In the genomic region with DNA sequence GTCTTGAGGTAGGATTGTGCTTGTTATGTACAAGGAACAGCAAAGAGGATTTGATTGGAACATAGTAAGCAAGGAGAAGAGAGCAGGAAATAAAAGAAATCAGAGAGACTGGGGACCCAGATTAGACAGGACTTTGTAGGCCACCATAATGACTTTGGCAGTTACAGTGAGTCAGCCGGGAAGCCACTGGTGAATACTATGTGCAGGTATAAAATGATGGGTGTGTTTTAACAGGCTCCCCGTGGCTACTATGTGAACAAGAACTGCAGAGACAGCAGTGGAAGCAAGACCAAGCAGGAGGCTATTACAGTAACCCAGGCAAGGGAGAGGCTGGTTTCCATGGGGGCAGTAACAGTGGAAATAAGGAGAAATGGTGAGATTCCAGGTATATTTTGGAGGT, we compare ENCODE assay signal across 19 cellular contexts. TPM values are rescaled to one million over a fixed set of nuclear protein-coding genes. Genes with fewer than 3 reads are reported as not detected.
DNase-seq lines count a peak whose midpoint lies in the region; ATAC-seq and FAIRE-seq lines count a peak whose summit lies in the region.
"Had no signal": no experiment of that assay in that cellular context is flagged by ENCODE, and none has a peak within 500 bp of the region (broad histone marks: within the 10 kb centered on the region; RNA-seq: fewer than 3 reads in every experiment).

No MANE protein-coding gene starts in this region.

- H3K4me3 ChIP-seq in esophagus (ENCODE audit: low read depth in 1 of 2, low read length in 2 of 2) (no peak overlapping the region), small intestine (ENCODE audit: low read depth in 1 of 2, low read length in 2 of 2) (no peak overlapping the region)
- H3K4me3 ChIP-seq: PC-9 had no signal

- no peaks in the 10 kb centered on the region for H3K9me3 Mint-ChIP-seq in activated T-helper 17 cell treated with anti-CD3 and anti-CD28 coated beads, Interleukin-2, amount 50 U/mL, for 72 hours
- H3K9me3 Mint-ChIP-seq: CD8-positive, alpha-beta memory T cell had no signal

- H3K27me3 ChIP-seq in esophagus (ENCODE audit: control insufficient read depth in 1 of 2, insufficient read depth in 2 of 2, low read length in 2 of 2) (no peaks in the 10 kb centered on the region), small intestine (ENCODE audit: control insufficient read depth in 2 of 2, insufficient read depth in 2 of 2, low read length in 2 of 2) (no peaks in the 10 kb centered on the region)

- H3K4me3 Mint-ChIP-seq in activated T-helper 17 cell treated with anti-CD3 and anti-CD28 coated beads, Interleukin-2, amount 50 U/mL, for 72 hours, result no peak overlapping the region
- H3K4me3 Mint-ChIP-seq: CD8-positive, alpha-beta memory T cell had no signal

- FAIRE-seq in small intestine (lab: Jason Lieb, UNC), result no peak
- FAIRE-seq: GM19239 had no signal

- peak; percentile 65 for DNase-seq in NCI-H69 (lab: John Stamatoyannopoulos, UW)
- DNase-seq in small intestine, result peak; percentile 85
- DNase-seq in stimulated activated naive CD8-positive, alpha-beta T cell treated with anti-CD3 and anti-CD28 coated beads, Interleukin-15, Interleukin-2, amounts not matched to agents 100 U/mL and 50 U/mL, for 24 hours, result no peak
- no peak for DNase-seq in left lobe of liver (ENCODE audit: low spot score)
- no peak for DNase-seq in C1 segment of cervical spinal cord (lab: John Stamatoyannopoulos, UW)
- no peak for DNase-seq in RPMI8226
- DNase-seq: ACHN; CD8-positive, alpha-beta memory T cell; DND-41; GDM1; MV-4-11; NCI-H1417 treated with DMSO at 0.1 percent for 48 hours; NCI-H446; NCI-H748 treated with DMSO at 0.1 percent for 48 hours; PC-9; SHP77 had no signal

- H3K9me3 ChIP-seq in esophagus (ENCODE audit: control insufficient read depth in 2 of 2, insufficient read depth in 1 of 2, low read depth in 1 of 2, low read length in 1 of 2), result no peaks in the 10 kb centered on the region
- no peaks in the 10 kb centered on the region for H3K9me3 ChIP-seq in small intestine (ENCODE audit: control insufficient read depth, low read depth)

- H3K4me1 ChIP-seq in esophagus (ENCODE audit: control insufficient read depth in 2 of 2, insufficient read depth in 2 of 2, low read length in 1 of 2) (no peaks in the 10 kb centered on the region), small intestine (ENCODE audit: control insufficient read depth in 2 of 2, insufficient read depth in 1 of 2, low read depth in 1 of 2, low read length in 1 of 2) (peaks cover 4 to 8% of the 10 kb centered on the region in 2 donors)

- ATAC-seq in activated T-helper 17 cell treated with anti-CD3 and anti-CD28 coated beads, Interleukin-2, amount 50 U/mL, for 72 hours (replicated peaks), result no peak
- no peak for ATAC-seq in stimulated activated naive CD8-positive, alpha-beta T cell treated with anti-CD3 and anti-CD28 coated beads, Interleukin-15, Interleukin-2, amounts not matched to agents 100 U/mL and 50 U/mL, for 24 hours
- ATAC-seq in left lobe of liver, result no peak

- H3K36me3 ChIP-seq in esophagus (ENCODE audit: control insufficient read depth in 2 of 2, insufficient read depth in 2 of 2, low read length in 1 of 2) (peaks cover 3 to 6% of the 10 kb centered on the region in 2 donors), small intestine (ENCODE audit: control insufficient read depth in 2 of 2, insufficient read depth in 2 of 2, low read length in 2 of 2) (peaks cover 3 to 6% of the 10 kb centered on the region in 2 donors)

- WGBS in esophagus, 2 donors, result 54 to 58% methylated on average over 2 of the region's 2 CpGs
- WGBS in small intestine, 3 donors, result 18 to 65% (median 42%) methylated on average over 2 of the region's 2 CpGs

- no peaks in the 10 kb centered on the region for H3K27me3 Mint-ChIP-seq in activated T-helper 17 cell treated with anti-CD3 and anti-CD28 coated beads, Interleukin-2, amount 50 U/mL, for 72 hours
- H3K27me3 Mint-ChIP-seq: CD8-positive, alpha-beta memory T cell had no signal

- peak overlapping the region; percentile 13 for H3K27ac Mint-ChIP-seq in activated T-helper 17 cell treated with anti-CD3 and anti-CD28 coated beads, Interleukin-2, amount 50 U/mL, for 72 hours

- H3K27ac ChIP-seq in esophagus (ENCODE audit: low read depth in 2 of 2, low read length in 1 of 2) (peak overlapping the region; percentile 59 to 68), small intestine (ENCODE audit: low read depth in 1 of 2, low read length in 1 of 2) (peak overlapping the region; percentile 75 to 84)
- H3K27ac ChIP-seq: PC-9 had no signal

- H3K36me3 Mint-ChIP-seq in activated T-helper 17 cell treated with anti-CD3 and anti-CD28 coated beads, Interleukin-2, amount 50 U/mL, for 72 hours (ENCODE audit: low read depth), result peaks cover 93% of the 10 kb centered on the region

- H3K4me1 Mint-ChIP-seq in activated T-helper 17 cell treated with anti-CD3 and anti-CD28 coated beads, Interleukin-2, amount 50 U/mL, for 72 hours, result peaks cover 14% of the 10 kb centered on the region
- H3K4me1 Mint-ChIP-seq: CD8-positive, alpha-beta memory T cell had no signal

RNA-seq across cellular contexts. Expression of gene NPTN, which starts 55.2 kb away (rescaled TPM):
- 10 to 100 TPM; 59.5 to 66.1 TPM for total RNA-seq in activated T-helper 17 cell treated with anti-CD3 and anti-CD28 coated beads, Interleukin-2, amount 50 U/mL, for 72 hours
- 10 to 100 TPM; 30.0 to 82.0 TPM for polyA plus RNA-seq in esophagus
- polyA plus RNA-seq in small intestine, result 100 to 1,000 TPM in 1 of 3 donors, 10 to 100 TPM in 2; 57.7 to 113 (median 82.4) TPM
- 24.2 TPM for total RNA-seq in left lobe of liver

Comparison
In these comparisons a context has a peak if more than half of its experiments do, and no peak if none do; other contexts are left out.
1. DNase-seq: peak in NCI-H69 (single experiment) and small intestine (single experiment); none in stimulated activated naive CD8-positive, alpha-beta T cell treated with anti-CD3 and anti-CD28 coated beads, Interleukin-15, Interleukin-2, amounts not matched to agents 100 U/mL and 50 U/mL, for 24 hours (single experiment), left lobe of liver (single experiment), C1 segment of cervical spinal cord (0 of 14) and RPMI8226 (single experiment).